15 cellular contexts compared by ENCODE assay signal in genomic region chr5:40258205-40258604, GRCh38.
DNase-seq lines count a peak whose midpoint lies in the region; ATAC-seq, FAIRE-seq and TF ChIP-seq lines count a peak whose summit lies in the region.
"Had no signal": no experiment of that assay in that cellular context is flagged by ENCODE, and none has a peak within 500 bp of the region (broad histone marks: within the 10 kb centered on the region; RNA-seq: fewer than 3 reads in every experiment).

No MANE protein-coding gene starts in this region.

- no peaks in the 10 kb centered on the region for H3K27me3 ChIP-seq in BLaER1 treated with 17β-estradiol and CSF1 and Interleukin-3, amounts not matched to agents 10 nM and 100 nM
- H3K27me3 ChIP-seq: brain microvascular endothelial cell had no signal

- H3K36me3 Mint-ChIP-seq in activated CD4-positive, alpha-beta memory T cell treated with anti-CD3 and anti-CD28 coated beads for 36 hours: peaks cover 6% of the 10 kb centered on the region
- H3K36me3 Mint-ChIP-seq: CD4-positive, CD25-positive, alpha-beta regulatory T cell; naive B cell had no signal

- CTCF ChIA-PET in activated CD4-positive, alpha-beta memory T cell treated with anti-CD3 and anti-CD28 coated beads for 36 hours (lab: Charles Lee): interaction anchor here (0.5 to 1.0 kb wide), 4 partner anchors 19 to 310 kb away, joined by 3 read pairs; no protein-coding TSS in a partner anchor

- peak overlapping the region in 6 of 11 experiments; percentile 15 to 50 (median 42); a peak in 9 of 22 replicates for H3K4me2 ChIP-seq in BLaER1 treated with 17β-estradiol and CSF1 and Interleukin-3, amounts not matched to agents 10 nM and 100 nM

- H3K36me3 ChIP-seq in BLaER1 treated with 17β-estradiol and CSF1 and Interleukin-3, amounts not matched to agents 10 nM and 100 nM: no peaks in the 10 kb centered on the region
- H3K36me3 ChIP-seq: brain microvascular endothelial cell had no signal

- peaks cover 11% of the 10 kb centered on the region for H3K4me1 Mint-ChIP-seq in activated CD4-positive, alpha-beta memory T cell treated with anti-CD3 and anti-CD28 coated beads for 36 hours (ENCODE audit: low read depth)
- H3K4me1 Mint-ChIP-seq: endodermal cell, naive B cell had no signal

- peaks cover 0 to 10% (median 2%) of the 10 kb centered on the region in 10 experiments; a peak in 5 of 20 replicates for H3K4me1 ChIP-seq in BLaER1 treated with 17β-estradiol and CSF1 and Interleukin-3, amounts not matched to agents 10 nM and 100 nM

- POLR2A ChIA-PET in activated CD4-positive, alpha-beta memory T cell treated with anti-CD3 and anti-CD28 coated beads for 36 hours (lab: Charles Lee): no interaction called here

- H3K9me3 ChIP-seq in BLaER1 treated with 17β-estradiol and CSF1 and Interleukin-3, amounts not matched to agents 10 nM and 100 nM (replicated peaks in 1 of 11): peaks cover 0 to 10% (median 0%) of the 10 kb centered on the region in 11 experiments; a peak in 2 of 22 replicates

- peak overlapping the region in 7 of 11 experiments; percentile 1 to 66 (median 39); a peak in 11 of 22 replicates for H3K27ac ChIP-seq in BLaER1 treated with 17β-estradiol and CSF1 and Interleukin-3, amounts not matched to agents 10 nM and 100 nM
- H3K27ac ChIP-seq: brain microvascular endothelial cell had no signal

- no peaks in the 10 kb centered on the region for H3K9me3 Mint-ChIP-seq in activated CD4-positive, alpha-beta memory T cell treated with anti-CD3 and anti-CD28 coated beads for 36 hours
- H3K9me3 Mint-ChIP-seq: endodermal cell had no signal

- no peak for DNase-seq in H54 (ENCODE audit: insufficient read length, low spot score)
- peak; percentile 24 for DNase-seq in activated CD4-positive, alpha-beta memory T cell treated with anti-CD3 and anti-CD28 coated beads for 36 hours
- DNase-seq in iris pigment epithelial cell (ENCODE audit: low read depth): peak; percentile 46
- DNase-seq: activated CD4-positive, CD25-positive, alpha-beta regulatory T cell; brain microvascular endothelial cell; endodermal cell; naive B cell; NCI-H226 had no signal

- ATAC-seq in GM18502 (IDR thresholded peaks at IDR 0.05; ENCODE audit: poor library complexity, unreplicated experiment) (no peak), GM21381 (IDR thresholded peaks at IDR 0.05; ENCODE audit: unreplicated experiment) (no peak), HG03135 (IDR thresholded peaks at IDR 0.05; ENCODE audit: unreplicated experiment) (no peak)
- ATAC-seq: GM12878 had no signal

- H3K27ac Mint-ChIP-seq in activated CD4-positive, alpha-beta memory T cell treated with anti-CD3 and anti-CD28 coated beads for 36 hours: peak overlapping the region; percentile 67
- H3K27ac Mint-ChIP-seq: CD4-positive, CD25-positive, alpha-beta regulatory T cell; endodermal cell; naive B cell had no signal

- H3K4me3 ChIP-seq in BLaER1 treated with 17β-estradiol and CSF1 and Interleukin-3, amounts not matched to agents 10 nM and 100 nM: no peak overlapping the region
- H3K4me3 ChIP-seq: GM12878 had no signal

- no peak for TF ChIP-seq POLR2A in H54 (IDR thresholded peaks at IDR 0.05; ENCODE audit: low read depth, low read length)

- FAIRE-seq in H54 (lab: Jason Lieb, UNC): peak; percentile 70
- FAIRE-seq: GM12878, urothelium cell line had no signal

- no peak overlapping the region for H3K4me3 Mint-ChIP-seq in activated CD4-positive, alpha-beta memory T cell treated with anti-CD3 and anti-CD28 coated beads for 36 hours
- H3K4me3 Mint-ChIP-seq: CD4-positive, CD25-positive, alpha-beta regulatory T cell; endodermal cell; naive B cell had no signal

- H3K9ac ChIP-seq in BLaER1 treated with 17β-estradiol and CSF1 and Interleukin-3, amounts not matched to agents 10 nM and 100 nM: no peak overlapping the region

- intact Hi-C loops in activated CD4-positive, alpha-beta memory T cell treated with anti-CD3 and anti-CD28 coated beads for 36 hours (cut with micrococcal nuclease): loop anchor here (1.0 to 2.0 kb wide), 3 partner anchors 17 to 34 kb away; no protein-coding TSS in a partner anchor

- H4K20me1 ChIP-seq in BLaER1 treated with 17β-estradiol and CSF1 and Interleukin-3, amounts not matched to agents 10 nM and 100 nM: no peaks in the 10 kb centered on the region

- no peaks in the 10 kb centered on the region for H3K27me3 Mint-ChIP-seq in activated CD4-positive, alpha-beta memory T cell treated with anti-CD3 and anti-CD28 coated beads for 36 hours
- H3K27me3 Mint-ChIP-seq: CD4-positive, CD25-positive, alpha-beta regulatory T cell had no signal
